Comparison of ENCODE assay signal across 9 cellular contexts in the genomic region with DNA sequence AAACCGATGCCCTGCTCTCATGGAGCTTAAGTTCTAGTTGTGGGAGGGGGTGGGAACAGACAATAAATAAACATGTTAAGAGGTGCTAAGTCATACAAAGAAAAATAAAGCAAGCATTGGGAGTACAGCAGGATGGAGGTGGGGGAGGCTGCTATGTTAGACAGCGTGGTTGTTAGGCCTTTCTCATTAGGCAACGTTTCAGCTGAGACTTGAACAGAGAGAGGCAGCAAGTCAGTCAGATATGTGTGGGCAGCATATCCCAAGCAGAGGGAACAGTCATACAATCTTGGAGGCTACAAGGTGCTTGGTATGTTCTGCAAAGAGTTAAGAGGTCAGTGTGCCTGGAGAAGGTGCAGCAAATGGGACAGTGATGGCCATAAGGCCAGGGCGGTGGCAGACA.
"Had no signal": no experiment of that assay in that cellular context is flagged by ENCODE, and none has a peak within 500 bp of the region (broad histone marks: within the 10 kb centered on the region; RNA-seq: fewer than 3 reads in every experiment).

No MANE protein-coding gene starts in this region.

- H2AFZ ChIP-seq: GM23248 had no signal

- H3K4me1 ChIP-seq: HAP-1 had no signal

- H3K4me3 ChIP-seq: GM23248, HAP-1 had no signal

- H3K27ac ChIP-seq: GM23248, KMS-11 had no signal

- H3K9me3 ChIP-seq: HAP-1 had no signal

- FAIRE-seq: HepG2 had no signal

- H3K36me3 ChIP-seq: HAP-1 had no signal

- H3K4me2 ChIP-seq: KMS-11 had no signal

- DNase-seq: GM23248, GOT3, H7, HFFc6, KBM-7 had no signal

- ATAC-seq: HCT116, HepG2 had no signal
